In the genomic region with DNA sequence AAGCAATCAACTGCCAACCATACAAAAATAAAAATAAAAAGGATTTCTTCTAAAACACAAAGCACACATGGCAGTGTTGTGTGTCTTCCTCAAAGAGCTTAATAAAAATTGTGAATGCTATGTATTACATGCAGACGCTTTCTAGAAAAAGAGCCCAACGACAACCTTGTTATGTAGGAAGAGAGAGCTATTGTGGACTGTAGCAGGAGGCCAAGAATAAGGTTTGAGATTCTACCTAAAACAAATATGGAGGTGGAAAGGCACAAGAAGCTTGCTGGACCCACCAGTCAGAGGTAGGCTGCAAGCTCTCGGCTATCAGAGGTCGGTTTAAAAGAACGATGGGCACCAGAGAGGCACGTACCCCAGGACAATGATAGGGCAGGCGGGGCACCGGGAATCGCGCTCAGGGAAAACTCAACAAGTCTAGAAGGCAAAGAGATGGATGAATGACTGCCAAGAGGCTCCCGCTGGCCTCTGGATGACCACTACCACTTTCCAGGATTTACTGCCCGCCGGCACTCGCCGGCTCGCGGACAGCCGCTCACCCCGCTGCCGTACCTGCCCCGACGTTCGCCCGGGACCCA, we compare ENCODE assay signal across 8 cellular contexts. TPM values are rescaled to one million over a fixed set of nuclear protein-coding genes. Genes with fewer than 3 reads are reported as not detected.
DNase-seq lines count a peak whose midpoint lies in the region; ATAC-seq and TF ChIP-seq lines count a peak whose summit lies in the region.

No MANE protein-coding gene starts in this region.

- no peak for TF ChIP-seq CTCF in Calu3 (IDR thresholded peaks at IDR 0.05; ENCODE audit: unreplicated experiment)
- no peak for TF ChIP-seq CTCF in body of pancreas (IDR thresholded peaks at IDR 0.05)

- H3K4me3 Mint-ChIP-seq in Calu3 (ENCODE audit: low read depth, unreplicated experiment) (no peak overlapping the region), immature natural killer cell (peak overlapping the region; percentile 94 to 98 (median 95))
- H3K4me3 Mint-ChIP-seq in stimulated activated naive CD8-positive, alpha-beta T cell treated with anti-CD3 and anti-CD28 coated beads, Interleukin-15, amount 100 ng/mL, for 72 hours: peak overlapping the region; percentile 90 to 94

- CTCF ChIA-PET in Calu3 (lab: Charles Lee): interaction anchor here (0.6 kb wide), 1 partner anchor 140 kb away, joined by 3 read pairs; no protein-coding TSS in a partner anchor

- no peak for TF ChIP-seq POLR2A in body of pancreas (IDR thresholded peaks at IDR 0.05)

- H3K36me3 Mint-ChIP-seq in Calu3 (ENCODE audit: insufficient read depth, unreplicated experiment) (peaks cover 13% of the 10 kb centered on the region), immature natural killer cell (peaks cover 0 to 3% (median 0%) of the 10 kb centered on the region in 3 donors)

- H3K9me3 Mint-ChIP-seq in Calu3 (ENCODE audit: low read depth, unreplicated experiment) (no peaks in the 10 kb centered on the region), immature natural killer cell (no peaks in the 10 kb centered on the region)
- H3K9me3 Mint-ChIP-seq in stimulated activated naive CD8-positive, alpha-beta T cell treated with anti-CD3 and anti-CD28 coated beads, Interleukin-15, amount 100 ng/mL, for 72 hours: no peaks in the 10 kb centered on the region

- intact Hi-C loops in Calu3 (cut with micrococcal nuclease; ENCODE audit: unreplicated experiment): loop anchor here (5.0 kb wide), 2 partner anchors 139 to 194 kb away; a partner anchor contains a TSS
- intact Hi-C loops in body of pancreas (cut with DNase I): no loop called here

- H3K27me3 Mint-ChIP-seq in Calu3 (ENCODE audit: unreplicated experiment): no peaks in the 10 kb centered on the region
- peaks cover 0 to 5% (median 5%) of the 10 kb centered on the region in 3 donors for H3K27me3 Mint-ChIP-seq in immature natural killer cell (ENCODE audit: low read depth in 3 of 3)
- H3K27me3 Mint-ChIP-seq in stimulated activated naive CD8-positive, alpha-beta T cell treated with anti-CD3 and anti-CD28 coated beads, Interleukin-15, amount 100 ng/mL, for 72 hours: peaks cover 50% of the 10 kb centered on the region

- H3K27ac ChIP-seq in KOPT-K1 (ENCODE audit: low read depth, low read length, poor library complexity, severe bottlenecking) (peak overlapping the region; percentile 67), body of pancreas (peak overlapping the region; percentile 75 to 87 (median 80))

- peak; percentile 24 for DNase-seq in Calu3
- DNase-seq in body of pancreas: no peak
- DNase-seq in immature natural killer cell: peak in 1 of 3 donors; percentile 5
- no peak for DNase-seq in stimulated activated naive CD8-positive, alpha-beta T cell treated with anti-CD3 and anti-CD28 coated beads, Interleukin-15, amount 100 ng/mL, for 72 hours
- no peak for DNase-seq in H4 (ENCODE audit: low spot score)
- no peak for DNase-seq in Kasumi-1 (lab: John Stamatoyannopoulos, UW)

- no peaks in the 10 kb centered on the region for H3K9me3 ChIP-seq in KOPT-K1 (ENCODE audit: insufficient read depth, low read length, poor library complexity, severe bottlenecking)
- H3K9me3 ChIP-seq in body of pancreas: no peaks in the 10 kb centered on the region

- 20 to 40% methylated on average over 13 to 24 of the region's 24 CpGs for WGBS in body of pancreas, 2 donors

- BruUV-seq in Calu3 (replicated peaks; lab: Mats Ljungman, UMichigan): no TSS peak

- H3K36me3 ChIP-seq in KOPT-K1 (ENCODE audit: insufficient read depth, low read length) (no peaks in the 10 kb centered on the region), body of pancreas (replicated peaks in 1 of 2; ENCODE audit: insufficient read depth in 1 of 2, low read depth in 2 of 2) (no peaks in the 10 kb centered on the region)

- H3K27ac Mint-ChIP-seq in Calu3 (ENCODE audit: unreplicated experiment) (peak overlapping the region; percentile 90), immature natural killer cell (peak overlapping the region; percentile 72 to 92 (median 86))
- peak overlapping the region; percentile 93 to 95 for H3K27ac Mint-ChIP-seq in stimulated activated naive CD8-positive, alpha-beta T cell treated with anti-CD3 and anti-CD28 coated beads, Interleukin-15, amount 100 ng/mL, for 72 hours

- H3K4me1 ChIP-seq in body of pancreas: peaks cover 21% of the 10 kb centered on the region

- H3K27me3 ChIP-seq in body of pancreas: no peaks in the 10 kb centered on the region

- ATAC-seq in body of pancreas: no peak
- ATAC-seq in stimulated activated naive CD8-positive, alpha-beta T cell treated with anti-CD3 and anti-CD28 coated beads, Interleukin-15, amount 100 ng/mL, for 72 hours: no peak
- ATAC-seq in GM19463 (IDR thresholded peaks at IDR 0.05; ENCODE audit: unreplicated experiment): no peak

- peak overlapping the region; percentile 76 to 78 for H3K4me3 ChIP-seq in body of pancreas

- H3K4me1 Mint-ChIP-seq in Calu3 (ENCODE audit: low read depth, unreplicated experiment) (peaks cover 43% of the 10 kb centered on the region), immature natural killer cell (peaks cover 9 to 10% of the 10 kb centered on the region in 2 donors)
- peaks cover 16% of the 10 kb centered on the region for H3K4me1 Mint-ChIP-seq in stimulated activated naive CD8-positive, alpha-beta T cell treated with anti-CD3 and anti-CD28 coated beads, Interleukin-15, amount 100 ng/mL, for 72 hours

RNA-seq across cellular contexts. Expression of a gene that starts 1.1 kb away (rescaled TPM):
- 62.9 and 69.4 TPM in 2 replicates for total RNA-seq in Calu3 (2022)
- 10 to 100 TPM; 10.4 to 22.7 TPM for total RNA-seq in body of pancreas
- polyA plus RNA-seq in immature natural killer cell: 10 to 100 TPM in 2 of 3 donors, 1 to 10 TPM in 1; 6.8 to 21.6 (median 10.6) TPM
- 37.5 and 40.6 TPM in 2 replicates for total RNA-seq in H4 (2014; rRNA removed; shearing (Covaris generic))
